Comparison of ENCODE assay signal across 37 cellular contexts in the genomic region with DNA sequence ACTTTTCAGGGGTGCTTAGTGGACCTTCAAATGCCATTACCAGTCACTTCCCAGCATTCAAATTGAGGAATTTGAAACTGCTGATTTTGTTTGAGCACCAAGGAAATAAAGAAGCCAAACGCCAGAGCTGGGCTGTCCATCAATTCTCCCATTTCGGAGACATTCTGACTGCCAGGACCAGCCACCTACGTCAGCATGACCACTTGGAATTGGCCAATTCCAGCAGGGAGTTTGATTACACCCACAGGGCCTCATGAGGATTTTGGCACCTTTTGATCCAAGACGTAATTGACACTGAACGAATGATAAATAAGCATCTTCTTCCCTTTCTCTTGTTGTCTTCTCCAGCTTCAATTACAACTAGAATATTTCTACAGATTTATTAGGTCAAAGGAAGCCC. TPM values are rescaled to one million over a fixed set of nuclear protein-coding genes. Genes with fewer than 3 reads are reported as not detected.
"Had no signal": no experiment of that assay in that cellular context is flagged by ENCODE, and none has a peak within 500 bp of the region (broad histone marks: within the 10 kb centered on the region; RNA-seq: fewer than 3 reads in every experiment).

No MANE protein-coding gene starts in this region.

- H3K4me3 Mint-ChIP-seq: activated CD4-positive, alpha-beta memory T cell treated with anti-CD3 and anti-CD28 coated beads for 36 hours; activated CD4-positive, alpha-beta T cell treated with anti-CD3 and anti-CD28 coated beads for 36 hours; activated CD4-positive, alpha-beta T cell treated with anti-CD3 and anti-CD28 coated beads, Interleukin-2, amount 10 ng/mL, durations not matched to agents 24 days and 14 days; activated CD8-positive, alpha-beta memory T cell treated with anti-CD3 and anti-CD28 coated beads, Interleukin-2, amount 10 ng/mL, durations not matched to agents 7 days and 5 days; activated CD8-positive, alpha-beta T cell treated with anti-CD3 and anti-CD28 coated beads, Interleukin-2, amount 10 ng/mL, durations not matched to agents 7 days and 5 days; activated naive CD4-positive, alpha-beta T cell treated with anti-CD3 and anti-CD28 coated beads for 36 hours; activated naive CD4-positive, alpha-beta T cell treated with anti-CD3 and anti-CD28 coated beads, Interleukin-2, amount 50 U/mL, for 24 hours; activated naive CD8-positive, alpha-beta T cell treated with anti-CD3 and anti-CD28 coated beads for 36 hours; activated naive CD8-positive, alpha-beta T cell treated with anti-CD3 and anti-CD28 coated beads, Interleukin-2, amount 50 U/mL, for 24 hours; activated T-helper 1 cell treated with anti-CD3 and anti-CD28 coated beads, Interleukin-12 subunit alpha, Interleukin-12 subunit beta, Interleukin-2, Interleukin-4 antibody, amounts not matched to agents 30 ng/mL and 10 ng/mL and 1 ng/mL, durations not matched to agents 14 hours and 24 hours and 36 hours; effector memory CD8-positive, alpha-beta T cell; T-helper 1 cell treated with Interleukin-12 subunit alpha and Interleukin-12 subunit beta and Interleukin-4 antibody, amounts not matched to agents 30 μg/mL and 1 μg/mL, for 36 hours; T-helper 2 cell treated with Interferon-gamma antibody and Interleukin-4, amounts not matched to agents 5 μg/mL and 100 μg/mL, for 36 hours had no signal

- DNase-seq: activated CD4-positive, alpha-beta memory T cell treated with anti-CD3 and anti-CD28 coated beads for 36 hours; activated CD4-positive, alpha-beta T cell treated with anti-CD3 and anti-CD28 coated beads for 36 hours; activated CD4-positive, alpha-beta T cell treated with anti-CD3 and anti-CD28 coated beads, Interleukin-2, amount 10 ng/mL, durations not matched to agents 24 days and 14 days; activated CD4-positive, CD25-positive, alpha-beta regulatory T cell; activated CD4-positive, CD25-positive, alpha-beta regulatory T cell treated with anti-CD3 and anti-CD28 coated beads, Interleukin-2, amount 50 U/mL, for 72 hours; activated CD8-positive, alpha-beta memory T cell treated with anti-CD3 and anti-CD28 coated beads, Interleukin-2, amount 10 ng/mL, durations not matched to agents 7 days and 5 days; activated CD8-positive, alpha-beta memory T cell treated with anti-CD3 and anti-CD28 coated beads, Interleukin-2, amount 50 U/mL, for 4 hours; activated CD8-positive, alpha-beta T cell treated with anti-CD3 and anti-CD28 coated beads, Interleukin-2, amount 10 ng/mL, durations not matched to agents 7 days and 5 days; activated effector memory CD4-positive, alpha-beta T cell treated with anti-CD3 and anti-CD28 coated beads, Interleukin-2, amount 50 U/mL, for 16 hours; activated naive CD4-positive, alpha-beta T cell treated with anti-CD3 and anti-CD28 coated beads for 36 hours; activated naive CD8-positive, alpha-beta T cell treated with anti-CD3 and anti-CD28 coated beads for 36 hours; activated naive CD8-positive, alpha-beta T cell treated with anti-CD3 and anti-CD28 coated beads, Interleukin-2, amount 50 U/mL, for 24 hours; activated T-cell treated with anti-CD3 and anti-CD28 coated beads, Interleukin-2, amount 50 U/mL, for 1 hour; activated T-cell treated with anti-CD3 and anti-CD28 coated beads, Interleukin-2, amount 50 U/mL, for 48 hours; adrenal gland; amygdala; aorta; body of pancreas; caudate nucleus; cortex of kidney; dermis blood vessel endothelial cell; effector CD4-positive, alpha-beta T cell; effector memory CD8-positive, alpha-beta T cell; esophagus squamous epithelium; foreskin keratinocyte; glutamatergic neuron; heart left ventricle; T1000 had no signal

- H3K4me1 ChIP-seq: adrenal gland, body of pancreas, esophagus squamous epithelium, foreskin keratinocyte, gastrocnemius medialis, heart left ventricle had no signal

- H3K27ac ChIP-seq: adrenal gland, body of pancreas, epithelial cell of prostate, foreskin keratinocyte, heart left ventricle had no signal

- H3K36me3 Mint-ChIP-seq: activated CD4-positive, alpha-beta memory T cell treated with anti-CD3 and anti-CD28 coated beads for 36 hours; activated CD8-positive, alpha-beta memory T cell treated with anti-CD3 and anti-CD28 coated beads, Interleukin-2, amount 10 ng/mL, durations not matched to agents 7 days and 5 days; activated naive CD4-positive, alpha-beta T cell treated with anti-CD3 and anti-CD28 coated beads, Interleukin-2, amount 50 U/mL, for 24 hours; activated naive CD8-positive, alpha-beta T cell treated with anti-CD3 and anti-CD28 coated beads for 36 hours had no signal

- H3K36me3 ChIP-seq: adrenal gland, esophagus squamous epithelium, gastrocnemius medialis, heart left ventricle had no signal

- ATAC-seq: activated CD4-positive, alpha-beta T cell treated with anti-CD3 and anti-CD28 coated beads for 36 hours; activated CD8-positive, alpha-beta memory T cell treated with anti-CD3 and anti-CD28 coated beads, Interleukin-2, amount 10 ng/mL, durations not matched to agents 7 days and 5 days; activated CD8-positive, alpha-beta T cell treated with anti-CD3 and anti-CD28 coated beads, Interleukin-2, amount 10 ng/mL, durations not matched to agents 7 days and 5 days; activated naive CD8-positive, alpha-beta T cell treated with anti-CD3 and anti-CD28 coated beads, Interleukin-2, amount 50 U/mL, for 24 hours; body of pancreas; effector memory CD8-positive, alpha-beta T cell; foreskin keratinocyte; heart left ventricle had no signal

- H3K27me3 Mint-ChIP-seq: activated CD4-positive, alpha-beta memory T cell treated with anti-CD3 and anti-CD28 coated beads for 36 hours; activated CD4-positive, alpha-beta T cell treated with anti-CD3 and anti-CD28 coated beads for 36 hours; activated CD4-positive, alpha-beta T cell treated with anti-CD3 and anti-CD28 coated beads, Interleukin-2, amount 10 ng/mL, durations not matched to agents 24 days and 14 days; activated CD8-positive, alpha-beta memory T cell treated with anti-CD3 and anti-CD28 coated beads, Interleukin-2, amount 10 ng/mL, durations not matched to agents 7 days and 5 days; activated naive CD4-positive, alpha-beta T cell treated with anti-CD3 and anti-CD28 coated beads, Interleukin-2, amount 50 U/mL, for 24 hours; activated naive CD8-positive, alpha-beta T cell treated with anti-CD3 and anti-CD28 coated beads for 36 hours; activated naive CD8-positive, alpha-beta T cell treated with anti-CD3 and anti-CD28 coated beads, Interleukin-2, amount 50 U/mL, for 24 hours; effector memory CD8-positive, alpha-beta T cell had no signal

- H3K27ac Mint-ChIP-seq: activated CD4-positive, alpha-beta memory T cell treated with anti-CD3 and anti-CD28 coated beads for 36 hours; activated CD4-positive, alpha-beta T cell treated with anti-CD3 and anti-CD28 coated beads for 36 hours; activated CD4-positive, alpha-beta T cell treated with anti-CD3 and anti-CD28 coated beads, Interleukin-2, amount 10 ng/mL, durations not matched to agents 24 days and 14 days; activated CD8-positive, alpha-beta memory T cell treated with anti-CD3 and anti-CD28 coated beads, Interleukin-2, amount 10 ng/mL, durations not matched to agents 7 days and 5 days; activated CD8-positive, alpha-beta T cell treated with anti-CD3 and anti-CD28 coated beads, Interleukin-2, amount 10 ng/mL, durations not matched to agents 7 days and 5 days; activated naive CD4-positive, alpha-beta T cell treated with anti-CD3 and anti-CD28 coated beads for 36 hours; activated naive CD4-positive, alpha-beta T cell treated with anti-CD3 and anti-CD28 coated beads, Interleukin-2, amount 50 U/mL, for 24 hours; activated naive CD8-positive, alpha-beta T cell treated with anti-CD3 and anti-CD28 coated beads for 36 hours; activated naive CD8-positive, alpha-beta T cell treated with anti-CD3 and anti-CD28 coated beads, Interleukin-2, amount 50 U/mL, for 24 hours; activated T-helper 1 cell treated with anti-CD3 and anti-CD28 coated beads, Interleukin-12 subunit alpha, Interleukin-12 subunit beta, Interleukin-2, Interleukin-4 antibody, amounts not matched to agents 30 ng/mL and 10 ng/mL and 1 ng/mL, durations not matched to agents 14 hours and 24 hours and 36 hours; activated T-helper 2 cell treated with anti-CD3 and anti-CD28 coated beads, Interferon-gamma antibody, Interleukin-2, Interleukin-4, amounts not matched to agents 10 μg/mL and 5 μg/mL and 100 μg/mL, durations not matched to agents 14 hours and 24 hours and 36 hours; effector memory CD8-positive, alpha-beta T cell; T-helper 1 cell treated with Interleukin-12 subunit alpha and Interleukin-12 subunit beta and Interleukin-4 antibody, amounts not matched to agents 30 μg/mL and 1 μg/mL, for 36 hours; T-helper 2 cell treated with Interferon-gamma antibody and Interleukin-4, amounts not matched to agents 5 μg/mL and 100 μg/mL, for 36 hours had no signal

- H3K4me3 ChIP-seq: adrenal gland, body of pancreas, esophagus squamous epithelium, gastrocnemius medialis, heart left ventricle had no signal

- H3K9me3 ChIP-seq: adrenal gland, body of pancreas, esophagus squamous epithelium, gastrocnemius medialis, heart left ventricle had no signal

- H3K27me3 ChIP-seq: adrenal gland, body of pancreas, esophagus squamous epithelium, foreskin keratinocyte, gastrocnemius medialis, heart left ventricle had no signal

- H3K9me3 Mint-ChIP-seq: activated CD4-positive, alpha-beta T cell treated with anti-CD3 and anti-CD28 coated beads, Interleukin-2, amount 10 ng/mL, durations not matched to agents 24 days and 14 days; activated naive CD4-positive, alpha-beta T cell treated with anti-CD3 and anti-CD28 coated beads for 36 hours; activated naive CD4-positive, alpha-beta T cell treated with anti-CD3 and anti-CD28 coated beads, Interleukin-2, amount 50 U/mL, for 24 hours had no signal

RNA-seq across cellular contexts. Expression of a gene that starts 40.2 kb away (rescaled TPM):
- total RNA-seq: activated CD8-positive, alpha-beta memory T cell treated with anti-CD3 and anti-CD28 coated beads for 36 hours; activated CD8-positive, alpha-beta T cell treated with anti-CD3 and anti-CD28 coated beads, Interleukin-2, amount 10 ng/mL, durations not matched to agents 7 days and 5 days; activated naive CD8-positive, alpha-beta T cell treated with anti-CD3 and anti-CD28 coated beads for 36 hours; activated T-helper 2 cell treated with anti-CD3 and anti-CD28 coated beads, Interferon-gamma antibody, Interleukin-2, Interleukin-4, amounts not matched to agents 10 μg/mL and 5 μg/mL and 100 μg/mL, durations not matched to agents 14 hours and 24 hours and 36 hours; dermis blood vessel endothelial cell; endothelial cell of umbilical vein; foreskin keratinocyte had no signal
- polyA plus RNA-seq: endothelial cell of umbilical vein, foreskin keratinocyte, heart left ventricle had no signal
